Comparison of ENCODE assay signal across 30 cellular contexts in genomic region chr3:47424434-47425382, GRCh38. TPM values are rescaled to one million over a fixed set of nuclear protein-coding genes. Genes with fewer than 3 reads are reported as not detected.
DNase-seq lines count a peak whose midpoint lies in the region; ATAC-seq and TF ChIP-seq lines count a peak whose summit lies in the region.
"Had no signal": no experiment of that assay in that cellular context is flagged by ENCODE, and none has a peak within 500 bp of the region (broad histone marks: within the 10 kb centered on the region; RNA-seq: fewer than 3 reads in every experiment).

No MANE protein-coding gene starts in this region.

- BruUV-seq in A673 (replicated peaks; lab: Mats Ljungman, UMichigan): no TSS peak

- DNase-seq in activated naive CD4-positive, alpha-beta T cell treated with anti-CD3 and anti-CD28 coated beads, Interleukin-2, amount 10 ng/mL, durations not matched to agents 7 days and 5 days: no peak
- DNase-seq in endothelial cell (ENCODE audit: low spot score): no peak
- DNase-seq in mucosa of gallbladder (ENCODE audit: low spot score): peak; percentile 49
- DNase-seq in type B pancreatic cell (ENCODE audit: extremely low spot score, unreplicated experiment): no peak
- DNase-seq in A673 (ENCODE audit: low spot score): no peak
- DNase-seq: BE2C; body of pancreas; DMS53; effector CD4-positive, alpha-beta T cell; erythroblast; foreskin fibroblast; GF-D8; GOT3; immature natural killer cell; Karpas-422; NCI-H187; NCI-H2171 treated with DMSO at 0.1 percent for 48 hours; NCI-H524 treated with DMSO at 0.1 percent for 48 hours; nephron progenitor cell; RPMI8226; stimulated activated CD4-positive, alpha-beta T cell treated with anti-CD3 and anti-CD28 coated beads, Interleukin-1b, Interleukin-23, amount 100 ng/mL, for 48 hours; substantia nigra had no signal

- H3K27me3 Mint-ChIP-seq in activated naive CD4-positive, alpha-beta T cell treated with anti-CD3 and anti-CD28 coated beads, Interleukin-2, amount 50 U/mL, for 24 hours: no peaks in the 10 kb centered on the region
- H3K27me3 Mint-ChIP-seq in activated naive CD4-positive, alpha-beta T cell treated with anti-CD3 and anti-CD28 coated beads, Interleukin-2, amount 10 ng/mL, durations not matched to agents 7 days and 5 days: no peaks in the 10 kb centered on the region
- H3K27me3 Mint-ChIP-seq in endothelial cell (ENCODE audit: unreplicated experiment) (peaks cover 7% of the 10 kb centered on the region), type B pancreatic cell (no peaks in the 10 kb centered on the region)
- H3K27me3 Mint-ChIP-seq: activated CD4-positive, alpha-beta T cell treated with anti-CD3 and anti-CD28 coated beads, Interleukin-2, amount 10 ng/mL, durations not matched to agents 24 days and 14 days had no signal

- H3K4me1 Mint-ChIP-seq in activated naive CD4-positive, alpha-beta T cell treated with anti-CD3 and anti-CD28 coated beads, Interleukin-2, amount 50 U/mL, for 24 hours: peaks cover 18% of the 10 kb centered on the region
- peaks cover 8% of the 10 kb centered on the region for H3K4me1 Mint-ChIP-seq in activated naive CD4-positive, alpha-beta T cell treated with anti-CD3 and anti-CD28 coated beads, Interleukin-2, amount 10 ng/mL, durations not matched to agents 7 days and 5 days
- peaks cover 7% of the 10 kb centered on the region for H3K4me1 Mint-ChIP-seq in endothelial cell (ENCODE audit: unreplicated experiment)
- H3K4me1 Mint-ChIP-seq in type B pancreatic cell (ENCODE audit: unreplicated experiment): peaks cover 8% of the 10 kb centered on the region

- H3K27ac ChIP-seq in A673 (ENCODE audit: low read depth, low read length, poor library complexity, severe bottlenecking): no peak overlapping the region
- H3K27ac ChIP-seq: body of pancreas, left lung, SK-N-MC had no signal

- intact Hi-C loops in A673 (cut with micrococcal nuclease; ENCODE audit: unreplicated experiment): loop anchor here (5.0 kb wide), 1 partner anchor 53 kb away; the partner anchor contains the start of gene SCAP

- H3K27me3 ChIP-seq in A673 (replicated peaks; ENCODE audit: insufficient read depth, low read depth, low read length, poor library complexity): no peaks in the 10 kb centered on the region
- H3K27me3 ChIP-seq: BE2C, body of pancreas, left lung had no signal

- H3K9me3 Mint-ChIP-seq in activated naive CD4-positive, alpha-beta T cell treated with anti-CD3 and anti-CD28 coated beads, Interleukin-2, amount 50 U/mL, for 24 hours: no peaks in the 10 kb centered on the region
- H3K9me3 Mint-ChIP-seq in activated naive CD4-positive, alpha-beta T cell treated with anti-CD3 and anti-CD28 coated beads, Interleukin-2, amount 10 ng/mL, durations not matched to agents 7 days and 5 days: no peaks in the 10 kb centered on the region
- H3K9me3 Mint-ChIP-seq in endothelial cell (ENCODE audit: unreplicated experiment): no peaks in the 10 kb centered on the region
- no peaks in the 10 kb centered on the region for H3K9me3 Mint-ChIP-seq in type B pancreatic cell
- H3K9me3 Mint-ChIP-seq: activated CD4-positive, alpha-beta T cell treated with anti-CD3 and anti-CD28 coated beads, Interleukin-2, amount 10 ng/mL, durations not matched to agents 24 days and 14 days; immature natural killer cell; mesothelial cell of epicardium; nephron progenitor cell had no signal

- H3K36me3 ChIP-seq in A673 (ENCODE audit: insufficient read depth, low read length, poor library complexity, severe bottlenecking): peaks cover 5% of the 10 kb centered on the region

- ATAC-seq in HG02981 (IDR thresholded peaks at IDR 0.05; ENCODE audit: unreplicated experiment): no peak
- ATAC-seq in GM19395 (IDR thresholded peaks at IDR 0.05; ENCODE audit: unreplicated experiment): no peak
- ATAC-seq: body of pancreas, left lung had no signal

- no peaks in the 10 kb centered on the region for H3K4me1 ChIP-seq in A673 (ENCODE audit: insufficient read depth, low read length, poor library complexity, severe bottlenecking)
- H3K4me1 ChIP-seq: BE2C had no signal

- H3K4me3 Mint-ChIP-seq in activated naive CD4-positive, alpha-beta T cell treated with anti-CD3 and anti-CD28 coated beads, Interleukin-2, amount 50 U/mL, for 24 hours: no peak overlapping the region
- no peak overlapping the region for H3K4me3 Mint-ChIP-seq in activated naive CD4-positive, alpha-beta T cell treated with anti-CD3 and anti-CD28 coated beads, Interleukin-2, amount 10 ng/mL, durations not matched to agents 7 days and 5 days
- peak overlapping the region; percentile 2 for H3K4me3 Mint-ChIP-seq in endothelial cell (ENCODE audit: unreplicated experiment)
- H3K4me3 Mint-ChIP-seq in type B pancreatic cell: no peak overlapping the region
- H3K4me3 Mint-ChIP-seq: activated CD4-positive, alpha-beta T cell treated with anti-CD3 and anti-CD28 coated beads, Interleukin-2, amount 10 ng/mL, durations not matched to agents 24 days and 14 days; immature natural killer cell; mesothelial cell of epicardium; nephron progenitor cell had no signal

- no peaks in the 10 kb centered on the region for H3K9me3 ChIP-seq in A673 (ENCODE audit: low read depth, low read length, poor library complexity, severe bottlenecking)
- H3K9me3 ChIP-seq: BE2C, body of pancreas, left lung had no signal

- CTCF ChIA-PET in activated naive CD4-positive, alpha-beta T cell treated with anti-CD3 and anti-CD28 coated beads, Interleukin-2, amount 10 ng/mL, durations not matched to agents 7 days and 5 days (lab: Charles Lee): interaction anchor here (0.6 to 1.2 kb wide), 2 partner anchors 52 to 129 kb away, joined by 3 to 4 read pairs; no protein-coding TSS in a partner anchor
- CTCF ChIA-PET in A673 (lab: Charles Lee): no interaction called here

- TF ChIP-seq CTCF in endothelial cell (IDR thresholded peaks at IDR 0.05; ENCODE audit: unreplicated experiment): no peak
- no peak for TF ChIP-seq CTCF in type B pancreatic cell (conservative IDR thresholded peaks at IDR 0.05)
- TF ChIP-seq CTCF in A673 (conservative IDR thresholded peaks at IDR 0.05; ENCODE audit: low read depth, low read length): no peak

- peak overlapping the region; percentile 15 for H3K27ac Mint-ChIP-seq in activated naive CD4-positive, alpha-beta T cell treated with anti-CD3 and anti-CD28 coated beads, Interleukin-2, amount 50 U/mL, for 24 hours
- no peak overlapping the region for H3K27ac Mint-ChIP-seq in activated naive CD4-positive, alpha-beta T cell treated with anti-CD3 and anti-CD28 coated beads, Interleukin-2, amount 10 ng/mL, durations not matched to agents 7 days and 5 days
- H3K27ac Mint-ChIP-seq in endothelial cell (ENCODE audit: unreplicated experiment) (no peak overlapping the region), type B pancreatic cell (peak overlapping the region; percentile 67)
- H3K27ac Mint-ChIP-seq: activated CD4-positive, alpha-beta T cell treated with anti-CD3 and anti-CD28 coated beads, Interleukin-2, amount 10 ng/mL, durations not matched to agents 24 days and 14 days; mesothelial cell of epicardium; nephron progenitor cell had no signal

- POLR2A ChIA-PET in A673 (lab: Charles Lee; ENCODE audit: low non-redundant PET): no interaction called here

- no peak overlapping the region for H3K4me3 ChIP-seq in A673 (ENCODE audit: low read depth, low read length, poor library complexity, severe bottlenecking)
- H3K4me3 ChIP-seq: body of pancreas, left lung, SK-N-MC, skin epidermis had no signal

- H3K36me3 Mint-ChIP-seq in activated naive CD4-positive, alpha-beta T cell treated with anti-CD3 and anti-CD28 coated beads, Interleukin-2, amount 50 U/mL, for 24 hours: peaks cover 4% of the 10 kb centered on the region
- peaks cover 17% of the 10 kb centered on the region for H3K36me3 Mint-ChIP-seq in activated naive CD4-positive, alpha-beta T cell treated with anti-CD3 and anti-CD28 coated beads, Interleukin-2, amount 10 ng/mL, durations not matched to agents 7 days and 5 days
- H3K36me3 Mint-ChIP-seq in endothelial cell (ENCODE audit: low read depth, unreplicated experiment) (peaks cover 26% of the 10 kb centered on the region), type B pancreatic cell (peaks cover 19% of the 10 kb centered on the region)

RNA-seq across cellular contexts. Expression of gene PTPN23, which starts 43.9 kb away (rescaled TPM):
- total RNA-seq in endothelial cell (ENCODE audit: unreplicated experiment) (47.8 TPM), mucosa of gallbladder (58.2 TPM), type B pancreatic cell (ENCODE audit: low replicate concordance) (52.5 and 54.1 TPM in 2 replicates), A673 (2021) (24.0 and 26.6 TPM in 2 replicates)

RNA-seq across cellular contexts. Expression of gene SCAP, which starts 51.0 kb away (rescaled TPM):
- total RNA-seq in endothelial cell (ENCODE audit: unreplicated experiment) (88.6 TPM), mucosa of gallbladder (137 TPM), type B pancreatic cell (ENCODE audit: low replicate concordance) (77.5 and 106 TPM in 2 replicates), A673 (2021) (43.4 and 48.2 TPM in 2 replicates)

Comparison
In these comparisons a context has a peak if more than half of its experiments do, and no peak if none do; other contexts are left out.
1. H3K27ac Mint-ChIP-seq: peak in activated naive CD4-positive, alpha-beta T cell treated with anti-CD3 and anti-CD28 coated beads, Interleukin-2, amount 50 U/mL, for 24 hours (single experiment) and type B pancreatic cell (single experiment); none in activated naive CD4-positive, alpha-beta T cell treated with anti-CD3 and anti-CD28 coated beads, Interleukin-2, amount 10 ng/mL, durations not matched to agents 7 days and 5 days (single experiment) and endothelial cell (single experiment).